ENCODE assay signal across 1 cellular context in genomic region chr6:155171747-155172191, GRCh38.
TF ChIP-seq lines count a peak whose summit lies in the region.

No MANE protein-coding gene starts in this region.

TF ChIP-seq in GM23338, 12 proteins besides CTCF, POLR2A, EP300 and RAD21 (continued from another document):
- TF ChIP-seq, protein P1, sequence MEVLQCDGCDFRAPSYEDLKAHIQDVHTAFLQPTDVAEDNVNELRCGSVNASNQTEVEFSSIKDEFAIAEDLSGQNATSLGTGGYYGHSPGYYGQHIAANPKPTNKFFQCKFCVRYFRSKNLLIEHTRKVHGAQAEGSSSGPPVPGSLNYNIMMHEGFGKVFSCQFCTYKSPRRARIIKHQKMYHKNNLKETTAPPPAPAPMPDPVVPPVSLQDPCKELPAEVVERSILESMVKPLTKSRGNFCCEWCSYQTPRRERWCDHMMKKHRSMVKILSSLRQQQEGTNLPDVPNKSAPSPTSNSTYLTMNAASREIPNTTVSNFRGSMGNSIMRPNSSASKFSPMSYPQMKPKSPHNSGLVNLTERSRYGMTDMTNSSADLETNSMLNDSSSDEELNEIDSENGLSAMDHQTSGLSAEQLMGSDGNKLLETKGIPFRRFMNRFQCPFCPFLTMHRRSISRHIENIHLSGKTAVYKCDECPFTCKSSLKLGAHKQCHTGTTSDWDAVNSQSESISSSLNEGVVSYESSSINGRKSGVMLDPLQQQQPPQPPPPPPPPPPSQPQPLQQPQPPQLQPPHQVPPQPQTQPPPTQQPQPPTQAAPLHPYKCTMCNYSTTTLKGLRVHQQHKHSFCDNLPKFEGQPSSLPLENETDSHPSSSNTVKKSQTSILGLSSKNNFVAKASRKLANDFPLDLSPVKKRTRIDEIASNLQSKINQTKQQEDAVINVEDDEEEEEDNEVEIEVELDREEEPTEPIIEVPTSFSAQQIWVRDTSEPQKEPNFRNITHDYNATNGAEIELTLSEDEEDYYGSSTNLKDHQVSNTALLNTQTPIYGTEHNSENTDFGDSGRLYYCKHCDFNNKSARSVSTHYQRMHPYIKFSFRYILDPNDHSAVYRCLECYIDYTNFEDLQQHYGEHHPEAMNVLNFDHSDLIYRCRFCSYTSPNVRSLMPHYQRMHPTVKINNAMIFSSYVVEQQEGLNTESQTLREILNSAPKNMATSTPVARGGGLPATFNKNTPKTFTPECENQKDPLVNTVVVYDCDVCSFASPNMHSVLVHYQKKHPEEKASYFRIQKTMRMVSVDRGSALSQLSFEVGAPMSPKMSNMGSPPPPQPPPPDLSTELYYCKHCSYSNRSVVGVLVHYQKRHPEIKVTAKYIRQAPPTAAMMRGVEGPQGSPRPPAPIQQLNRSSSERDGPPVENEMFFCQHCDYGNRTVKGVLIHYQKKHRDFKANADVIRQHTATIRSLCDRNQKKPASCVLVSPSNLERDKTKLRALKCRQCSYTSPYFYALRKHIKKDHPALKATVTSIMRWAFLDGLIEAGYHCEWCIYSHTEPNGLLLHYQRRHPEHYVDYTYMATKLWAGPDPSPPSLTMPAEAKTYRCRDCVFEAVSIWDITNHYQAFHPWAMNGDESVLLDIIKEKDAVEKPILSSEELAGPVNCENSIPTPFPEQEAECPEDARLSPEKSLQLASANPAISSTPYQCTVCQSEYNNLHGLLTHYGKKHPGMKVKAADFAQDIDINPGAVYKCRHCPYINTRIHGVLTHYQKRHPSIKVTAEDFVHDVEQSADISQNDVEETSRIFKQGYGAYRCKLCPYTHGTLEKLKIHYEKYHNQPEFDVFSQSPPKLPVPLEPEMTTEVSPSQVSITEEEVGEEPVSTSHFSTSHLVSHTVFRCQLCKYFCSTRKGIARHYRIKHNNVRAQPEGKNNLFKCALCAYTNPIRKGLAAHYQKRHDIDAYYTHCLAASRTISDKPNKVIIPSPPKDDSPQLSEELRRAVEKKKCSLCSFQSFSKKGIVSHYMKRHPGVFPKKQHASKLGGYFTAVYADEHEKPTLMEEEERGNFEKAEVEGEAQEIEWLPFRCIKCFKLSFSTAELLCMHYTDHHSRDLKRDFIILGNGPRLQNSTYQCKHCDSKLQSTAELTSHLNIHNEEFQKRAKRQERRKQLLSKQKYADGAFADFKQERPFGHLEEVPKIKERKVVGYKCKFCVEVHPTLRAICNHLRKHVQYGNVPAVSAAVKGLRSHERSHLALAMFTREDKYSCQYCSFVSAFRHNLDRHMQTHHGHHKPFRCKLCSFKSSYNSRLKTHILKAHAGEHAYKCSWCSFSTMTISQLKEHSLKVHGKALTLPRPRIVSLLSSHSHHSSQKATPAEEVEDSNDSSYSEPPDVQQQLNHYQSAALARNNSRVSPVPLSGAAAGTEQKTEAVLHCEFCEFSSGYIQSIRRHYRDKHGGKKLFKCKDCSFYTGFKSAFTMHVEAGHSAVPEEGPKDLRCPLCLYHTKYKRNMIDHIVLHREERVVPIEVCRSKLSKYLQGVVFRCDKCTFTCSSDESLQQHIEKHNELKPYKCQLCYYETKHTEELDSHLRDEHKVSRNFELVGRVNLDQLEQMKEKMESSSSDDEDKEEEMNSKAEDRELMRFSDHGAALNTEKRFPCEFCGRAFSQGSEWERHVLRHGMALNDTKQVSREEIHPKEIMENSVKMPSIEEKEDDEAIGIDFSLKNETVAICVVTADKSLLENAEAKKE (CRISPR knock-in tag; IDR thresholded peaks at IDR 0.05): no peak
- TF ChIP-seq JUNB (IDR thresholded peaks at IDR 0.05; ENCODE audit: unreplicated experiment): no peak
- TF ChIP-seq EZH2phosphoT487 (IDR thresholded peaks at IDR 0.05; ENCODE audit: unreplicated experiment): no peak
- no peak for TF ChIP-seq NANOG (IDR thresholded peaks at IDR 0.05; ENCODE audit: borderline replicate concordance)
- TF ChIP-seq ZNF114 (CRISPR knock-in tag; IDR thresholded peaks at IDR 0.05): no peak
